In the genomic region with DNA sequence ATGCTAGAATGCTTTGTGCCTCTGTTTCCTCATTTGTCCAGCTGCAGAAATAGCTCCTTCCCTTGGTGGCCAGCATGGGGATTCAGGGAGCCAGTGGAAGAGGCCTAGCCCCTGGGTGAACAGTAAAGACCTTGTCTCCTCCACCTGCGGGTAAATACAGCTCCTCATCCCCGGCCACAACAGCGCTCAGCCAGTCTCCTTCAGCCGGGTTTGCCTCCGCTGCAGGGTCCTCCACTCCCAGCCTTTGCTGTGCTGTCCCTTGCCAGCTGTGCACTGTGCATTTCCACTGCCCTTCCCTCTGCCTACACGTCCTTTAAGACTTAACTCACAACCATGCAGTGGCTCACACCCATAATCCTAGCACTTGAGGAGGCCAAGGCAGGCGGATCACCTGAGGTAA, we compare ENCODE assay signal across 1 cellular context.
TF ChIP-seq lines count a peak whose summit lies in the region.

No MANE protein-coding gene starts in this region.

TF ChIP-seq in HepG2, 621 proteins besides CTCF, POLR2A, EP300 and RAD21:
- TF ChIP-seq, protein P1, sequence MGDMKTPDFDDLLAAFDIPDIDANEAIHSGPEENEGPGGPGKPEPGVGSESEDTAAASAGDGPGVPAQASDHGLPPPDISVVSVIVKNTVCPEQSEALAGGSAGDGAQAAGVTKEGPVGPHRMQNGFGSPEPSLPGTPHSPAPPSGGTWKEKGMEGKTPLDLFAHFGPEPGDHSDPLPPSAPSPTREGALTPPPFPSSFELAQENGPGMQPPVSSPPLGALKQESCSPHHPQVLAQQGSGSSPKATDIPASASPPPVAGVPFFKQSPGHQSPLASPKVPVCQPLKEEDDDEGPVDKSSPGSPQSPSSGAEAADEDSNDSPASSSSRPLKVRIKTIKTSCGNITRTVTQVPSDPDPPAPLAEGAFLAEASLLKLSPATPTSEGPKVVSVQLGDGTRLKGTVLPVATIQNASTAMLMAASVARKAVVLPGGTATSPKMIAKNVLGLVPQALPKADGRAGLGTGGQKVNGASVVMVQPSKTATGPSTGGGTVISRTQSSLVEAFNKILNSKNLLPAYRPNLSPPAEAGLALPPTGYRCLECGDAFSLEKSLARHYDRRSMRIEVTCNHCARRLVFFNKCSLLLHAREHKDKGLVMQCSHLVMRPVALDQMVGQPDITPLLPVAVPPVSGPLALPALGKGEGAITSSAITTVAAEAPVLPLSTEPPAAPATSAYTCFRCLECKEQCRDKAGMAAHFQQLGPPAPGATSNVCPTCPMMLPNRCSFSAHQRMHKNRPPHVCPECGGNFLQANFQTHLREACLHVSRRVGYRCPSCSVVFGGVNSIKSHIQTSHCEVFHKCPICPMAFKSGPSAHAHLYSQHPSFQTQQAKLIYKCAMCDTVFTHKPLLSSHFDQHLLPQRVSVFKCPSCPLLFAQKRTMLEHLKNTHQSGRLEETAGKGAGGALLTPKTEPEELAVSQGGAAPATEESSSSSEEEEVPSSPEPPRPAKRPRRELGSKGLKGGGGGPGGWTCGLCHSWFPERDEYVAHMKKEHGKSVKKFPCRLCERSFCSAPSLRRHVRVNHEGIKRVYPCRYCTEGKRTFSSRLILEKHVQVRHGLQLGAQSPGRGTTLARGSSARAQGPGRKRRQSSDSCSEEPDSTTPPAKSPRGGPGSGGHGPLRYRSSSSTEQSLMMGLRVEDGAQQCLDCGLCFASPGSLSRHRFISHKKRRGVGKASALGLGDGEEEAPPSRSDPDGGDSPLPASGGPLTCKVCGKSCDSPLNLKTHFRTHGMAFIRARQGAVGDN (CRISPR knock-in tag; IDR thresholded peaks at IDR 0.05), result peak; percentile 22; the same call in 1 of the 2 replicates
- TF ChIP-seq HDAC1 (CRISPR knock-in tag; IDR thresholded peaks at IDR 0.05) (no peak), MAFG (CRISPR knock-in tag; IDR thresholded peaks at IDR 0.05) (no peak), ZMYM3 (CRISPR knock-in tag; IDR thresholded peaks at IDR 0.05) (0 out of 2 replicates have a peak, but pooled peaks have one; percentile 18), DPF2 (CRISPR knock-in tag; IDR thresholded peaks at IDR 0.05; ENCODE audit: borderline replicate concordance, low read depth) (no peak), ZBTB38 (CRISPR knock-in tag; IDR thresholded peaks at IDR 0.05) (peak; percentile 88), ZNF768 (CRISPR knock-in tag; IDR thresholded peaks at IDR 0.05) (peak; percentile 44; the same call in 1 of the 2 replicates)
- TF ChIP-seq, protein P2, sequence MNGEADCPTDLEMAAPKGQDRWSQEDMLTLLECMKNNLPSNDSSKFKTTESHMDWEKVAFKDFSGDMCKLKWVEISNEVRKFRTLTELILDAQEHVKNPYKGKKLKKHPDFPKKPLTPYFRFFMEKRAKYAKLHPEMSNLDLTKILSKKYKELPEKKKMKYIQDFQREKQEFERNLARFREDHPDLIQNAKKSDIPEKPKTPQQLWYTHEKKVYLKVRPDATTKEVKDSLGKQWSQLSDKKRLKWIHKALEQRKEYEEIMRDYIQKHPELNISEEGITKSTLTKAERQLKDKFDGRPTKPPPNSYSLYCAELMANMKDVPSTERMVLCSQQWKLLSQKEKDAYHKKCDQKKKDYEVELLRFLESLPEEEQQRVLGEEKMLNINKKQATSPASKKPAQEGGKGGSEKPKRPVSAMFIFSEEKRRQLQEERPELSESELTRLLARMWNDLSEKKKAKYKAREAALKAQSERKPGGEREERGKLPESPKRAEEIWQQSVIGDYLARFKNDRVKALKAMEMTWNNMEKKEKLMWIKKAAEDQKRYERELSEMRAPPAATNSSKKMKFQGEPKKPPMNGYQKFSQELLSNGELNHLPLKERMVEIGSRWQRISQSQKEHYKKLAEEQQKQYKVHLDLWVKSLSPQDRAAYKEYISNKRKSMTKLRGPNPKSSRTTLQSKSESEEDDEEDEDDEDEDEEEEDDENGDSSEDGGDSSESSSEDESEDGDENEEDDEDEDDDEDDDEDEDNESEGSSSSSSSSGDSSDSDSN (CRISPR knock-in tag; IDR thresholded peaks at IDR 0.05), result peak; percentile 49; the same call in 1 of the 2 replicates
- TF ChIP-seq, protein P3, sequence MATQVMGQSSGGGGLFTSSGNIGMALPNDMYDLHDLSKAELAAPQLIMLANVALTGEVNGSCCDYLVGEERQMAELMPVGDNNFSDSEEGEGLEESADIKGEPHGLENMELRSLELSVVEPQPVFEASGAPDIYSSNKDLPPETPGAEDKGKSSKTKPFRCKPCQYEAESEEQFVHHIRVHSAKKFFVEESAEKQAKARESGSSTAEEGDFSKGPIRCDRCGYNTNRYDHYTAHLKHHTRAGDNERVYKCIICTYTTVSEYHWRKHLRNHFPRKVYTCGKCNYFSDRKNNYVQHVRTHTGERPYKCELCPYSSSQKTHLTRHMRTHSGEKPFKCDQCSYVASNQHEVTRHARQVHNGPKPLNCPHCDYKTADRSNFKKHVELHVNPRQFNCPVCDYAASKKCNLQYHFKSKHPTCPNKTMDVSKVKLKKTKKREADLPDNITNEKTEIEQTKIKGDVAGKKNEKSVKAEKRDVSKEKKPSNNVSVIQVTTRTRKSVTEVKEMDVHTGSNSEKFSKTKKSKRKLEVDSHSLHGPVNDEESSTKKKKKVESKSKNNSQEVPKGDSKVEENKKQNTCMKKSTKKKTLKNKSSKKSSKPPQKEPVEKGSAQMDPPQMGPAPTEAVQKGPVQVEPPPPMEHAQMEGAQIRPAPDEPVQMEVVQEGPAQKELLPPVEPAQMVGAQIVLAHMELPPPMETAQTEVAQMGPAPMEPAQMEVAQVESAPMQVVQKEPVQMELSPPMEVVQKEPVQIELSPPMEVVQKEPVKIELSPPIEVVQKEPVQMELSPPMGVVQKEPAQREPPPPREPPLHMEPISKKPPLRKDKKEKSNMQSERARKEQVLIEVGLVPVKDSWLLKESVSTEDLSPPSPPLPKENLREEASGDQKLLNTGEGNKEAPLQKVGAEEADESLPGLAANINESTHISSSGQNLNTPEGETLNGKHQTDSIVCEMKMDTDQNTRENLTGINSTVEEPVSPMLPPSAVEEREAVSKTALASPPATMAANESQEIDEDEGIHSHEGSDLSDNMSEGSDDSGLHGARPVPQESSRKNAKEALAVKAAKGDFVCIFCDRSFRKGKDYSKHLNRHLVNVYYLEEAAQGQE (IDR thresholded peaks at IDR 0.05; ENCODE audit: borderline replicate concordance in 1 of 2, low read depth in 1 of 2, low read length in 2 of 2), result no peak
- TF ChIP-seq, protein P4, sequence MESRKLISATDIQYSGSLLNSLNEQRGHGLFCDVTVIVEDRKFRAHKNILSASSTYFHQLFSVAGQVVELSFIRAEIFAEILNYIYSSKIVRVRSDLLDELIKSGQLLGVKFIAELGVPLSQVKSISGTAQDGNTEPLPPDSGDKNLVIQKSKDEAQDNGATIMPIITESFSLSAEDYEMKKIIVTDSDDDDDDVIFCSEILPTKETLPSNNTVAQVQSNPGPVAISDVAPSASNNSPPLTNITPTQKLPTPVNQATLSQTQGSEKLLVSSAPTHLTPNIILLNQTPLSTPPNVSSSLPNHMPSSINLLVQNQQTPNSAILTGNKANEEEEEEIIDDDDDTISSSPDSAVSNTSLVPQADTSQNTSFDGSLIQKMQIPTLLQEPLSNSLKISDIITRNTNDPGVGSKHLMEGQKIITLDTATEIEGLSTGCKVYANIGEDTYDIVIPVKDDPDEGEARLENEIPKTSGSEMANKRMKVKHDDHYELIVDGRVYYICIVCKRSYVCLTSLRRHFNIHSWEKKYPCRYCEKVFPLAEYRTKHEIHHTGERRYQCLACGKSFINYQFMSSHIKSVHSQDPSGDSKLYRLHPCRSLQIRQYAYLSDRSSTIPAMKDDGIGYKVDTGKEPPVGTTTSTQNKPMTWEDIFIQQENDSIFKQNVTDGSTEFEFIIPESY (CRISPR knock-in tag; IDR thresholded peaks at IDR 0.05), result peak; percentile 38; the same call in 1 of the 2 replicates
